In genomic region chr16:75250809-75251279, GRCh38 we compare ENCODE assay signal across 8 cellular contexts. TPM values are rescaled to one million over a fixed set of nuclear protein-coding genes. Genes with fewer than 3 reads are reported as not detected.
DNase-seq lines count a peak whose midpoint lies in the region; ATAC-seq and TF ChIP-seq lines count a peak whose summit lies in the region.

No MANE protein-coding gene starts in this region.

- H3K4me1 ChIP-seq in iPS DF 6.9 (ENCODE audit: control insufficient read depth, insufficient read depth, low read length), result peaks cover 36% of the 10 kb centered on the region
- H3K4me1 ChIP-seq in stomach, result peaks cover 88 to 95% (median 95%) of the 10 kb centered on the region in 4 donors

- in situ Hi-C loops in ACHN (cut with HindIII; ENCODE audit: low pct_ligation_motif_present, low pct_unique_long_range_greater_than_20kb, low sequenced_read_pairs), result no loop called here

- 0 out of 2 replicates have a peak, but pooled peaks cover 2% of the 10 kb centered on the region for H3K36me3 ChIP-seq in iPS DF 6.9 (ENCODE audit: control insufficient read depth, insufficient read depth, low read length)
- no peaks in the 10 kb centered on the region for H3K36me3 ChIP-seq in stomach

- H3K4me3 Mint-ChIP-seq in activated naive CD8-positive, alpha-beta T cell, result peak overlapping the region; percentile 17
- no peak overlapping the region for H3K4me3 Mint-ChIP-seq in activated CD4-positive, alpha-beta T cell treated with anti-CD3 and anti-CD28 coated beads, Interleukin-2, amount 10 ng/mL, durations not matched to agents 24 days and 14 days

- H3K27ac Mint-ChIP-seq in activated naive CD8-positive, alpha-beta T cell, result no peak overlapping the region
- no peak overlapping the region for H3K27ac Mint-ChIP-seq in activated CD4-positive, alpha-beta T cell treated with anti-CD3 and anti-CD28 coated beads, Interleukin-2, amount 10 ng/mL, durations not matched to agents 24 days and 14 days

- WGBS in iPS DF 6.9 (ENCODE audit: insufficient coverage, insufficient read length), result no CpG with 5 or more reads among the region's 59 CpGs
- 0 to 1% (median 1%) methylated on average over 14 to 59 of the region's 59 CpGs for WGBS in stomach, 5 donors

- H3K4me3 ChIP-seq in iPS DF 6.9 (ENCODE audit: low read length) (peak overlapping the region; percentile 86), stomach (peak overlapping the region; percentile 55 to 89 (median 82))

- DNase-seq in ACHN (peak; percentile 85), iPS DF 6.9 (ENCODE audit: low read depth, low spot score) (no peak), stomach (peak; percentile 80), NCI-H510A (lab: John Stamatoyannopoulos, UW) (no peak)
- DNase-seq in activated CD4-positive, alpha-beta T cell treated with anti-CD3 and anti-CD28 coated beads, Interleukin-2, amount 10 ng/mL, durations not matched to agents 24 days and 14 days, result no peak

- TF ChIP-seq EP300 in stomach (IDR thresholded peaks at IDR 0.05), result no peak

- H3K9me3 ChIP-seq in iPS DF 6.9 (ENCODE audit: control insufficient read depth, insufficient read depth, low read length) (no peaks in the 10 kb centered on the region), stomach (no peaks in the 10 kb centered on the region)

- no peaks in the 10 kb centered on the region for H3K9me3 Mint-ChIP-seq in activated naive CD8-positive, alpha-beta T cell (ENCODE audit: low read depth)
- no peaks in the 10 kb centered on the region for H3K9me3 Mint-ChIP-seq in activated CD4-positive, alpha-beta T cell treated with anti-CD3 and anti-CD28 coated beads, Interleukin-2, amount 10 ng/mL, durations not matched to agents 24 days and 14 days

- intact Hi-C loops in stomach (cut with DNase I; ENCODE audit: low total_unique reads), result no loop called here
- intact Hi-C loops in activated CD4-positive, alpha-beta T cell treated with anti-CD3 and anti-CD28 coated beads, Interleukin-2, amount 10 ng/mL, durations not matched to agents 24 days and 14 days (cut with micrococcal nuclease), result no loop called here

- H3K4me1 Mint-ChIP-seq in activated naive CD8-positive, alpha-beta T cell (ENCODE audit: low read depth), result peaks cover 6% of the 10 kb centered on the region
- H3K4me1 Mint-ChIP-seq in activated CD4-positive, alpha-beta T cell treated with anti-CD3 and anti-CD28 coated beads, Interleukin-2, amount 10 ng/mL, durations not matched to agents 24 days and 14 days, result peaks cover 2% of the 10 kb centered on the region

- TF ChIP-seq POLR2A in stomach (IDR thresholded peaks at IDR 0.05), result peak in 1 of 4 donors; percentile 43

- H3K27me3 Mint-ChIP-seq in activated naive CD8-positive, alpha-beta T cell, result peaks cover 16% of the 10 kb centered on the region
- peaks cover 53% of the 10 kb centered on the region for H3K27me3 Mint-ChIP-seq in activated CD4-positive, alpha-beta T cell treated with anti-CD3 and anti-CD28 coated beads, Interleukin-2, amount 10 ng/mL, durations not matched to agents 24 days and 14 days

- no peak for TF ChIP-seq CTCF in stomach (IDR thresholded peaks at IDR 0.05)

- no peaks in the 10 kb centered on the region for H3K36me3 Mint-ChIP-seq in activated naive CD8-positive, alpha-beta T cell
- no peaks in the 10 kb centered on the region for H3K36me3 Mint-ChIP-seq in activated CD4-positive, alpha-beta T cell treated with anti-CD3 and anti-CD28 coated beads, Interleukin-2, amount 10 ng/mL, durations not matched to agents 24 days and 14 days (ENCODE audit: low read depth)

- H3K27me3 ChIP-seq in iPS DF 6.9 (ENCODE audit: control insufficient read depth, insufficient read depth, low read length) (no peaks in the 10 kb centered on the region), stomach (peaks cover 0 to 44% (median 6%) of the 10 kb centered on the region in 3 donors)

- peak; percentile 22 for ATAC-seq in GM18520 (IDR thresholded peaks at IDR 0.05; ENCODE audit: unreplicated experiment)
- ATAC-seq in HG03045 (IDR thresholded peaks at IDR 0.05; ENCODE audit: unreplicated experiment), result peak; percentile 41

- H3K27ac ChIP-seq in iPS DF 6.9 (ENCODE audit: low read length) (no peak overlapping the region), stomach (peak overlapping the region; percentile 96 to 100 (median 98))

RNA-seq across cellular contexts. Expression of gene BCAR1, which starts 0.6 kb away (rescaled TPM):
- 100 to 1,000 TPM in 3 of 5 donors, 10 to 100 TPM in 2; 44.4 to 219 (median 122) TPM for total RNA-seq in stomach
- polyA plus RNA-seq in stomach, result 10 to 100 TPM; 34.7 to 51.5 (median 45.6) TPM
- total RNA-seq in activated CD4-positive, alpha-beta T cell treated with anti-CD3 and anti-CD28 coated beads, Interleukin-2, amount 10 ng/mL, durations not matched to agents 24 days and 14 days, result 0.50 and 0.79 TPM in 2 replicates

RNA-seq across cellular contexts. Expression of gene CTRB1, which starts 32.1 kb away (rescaled TPM):
- not detected for total RNA-seq in stomach
- polyA plus RNA-seq in stomach, result 10 to 100 TPM in 1 of 3 donors, 1 to 10 TPM in 2; 2.5 to 35.9 (median 2.9) TPM
- total RNA-seq in activated CD4-positive, alpha-beta T cell treated with anti-CD3 and anti-CD28 coated beads, Interleukin-2, amount 10 ng/mL, durations not matched to agents 24 days and 14 days, result not detected in 2 replicates

RNA-seq across cellular contexts. Expression of gene CTRB2, which starts 43.9 kb away (rescaled TPM):
- total RNA-seq in stomach, result not detected
- 10 to 100 TPM in 1 of 3 donors, 1 to 10 TPM in 2; 2.7 to 26.6 (median 4.0) TPM for polyA plus RNA-seq in stomach
- not detected in 2 replicates for total RNA-seq in activated CD4-positive, alpha-beta T cell treated with anti-CD3 and anti-CD28 coated beads, Interleukin-2, amount 10 ng/mL, durations not matched to agents 24 days and 14 days

Comparison
In these comparisons a context has a peak if more than half of its experiments do, and no peak if none do; other contexts are left out.
1. DNase-seq: peak in ACHN (single experiment) and stomach (single experiment); none in iPS DF 6.9 (single experiment), NCI-H510A (single experiment) and activated CD4-positive, alpha-beta T cell treated with anti-CD3 and anti-CD28 coated beads, Interleukin-2, amount 10 ng/mL, durations not matched to agents 24 days and 14 days (single experiment).
2. RNA of gene BCAR1, which starts 0.6 kb away (total RNA-seq): 44.4 to 219 TPM in stomach; 0.50 to 0.79 TPM in activated CD4-positive, alpha-beta T cell treated with anti-CD3 and anti-CD28 coated beads, Interleukin-2, amount 10 ng/mL, durations not matched to agents 24 days and 14 days; every median in the first group is over 10 times any median in the second.